In the genomic region with DNA sequence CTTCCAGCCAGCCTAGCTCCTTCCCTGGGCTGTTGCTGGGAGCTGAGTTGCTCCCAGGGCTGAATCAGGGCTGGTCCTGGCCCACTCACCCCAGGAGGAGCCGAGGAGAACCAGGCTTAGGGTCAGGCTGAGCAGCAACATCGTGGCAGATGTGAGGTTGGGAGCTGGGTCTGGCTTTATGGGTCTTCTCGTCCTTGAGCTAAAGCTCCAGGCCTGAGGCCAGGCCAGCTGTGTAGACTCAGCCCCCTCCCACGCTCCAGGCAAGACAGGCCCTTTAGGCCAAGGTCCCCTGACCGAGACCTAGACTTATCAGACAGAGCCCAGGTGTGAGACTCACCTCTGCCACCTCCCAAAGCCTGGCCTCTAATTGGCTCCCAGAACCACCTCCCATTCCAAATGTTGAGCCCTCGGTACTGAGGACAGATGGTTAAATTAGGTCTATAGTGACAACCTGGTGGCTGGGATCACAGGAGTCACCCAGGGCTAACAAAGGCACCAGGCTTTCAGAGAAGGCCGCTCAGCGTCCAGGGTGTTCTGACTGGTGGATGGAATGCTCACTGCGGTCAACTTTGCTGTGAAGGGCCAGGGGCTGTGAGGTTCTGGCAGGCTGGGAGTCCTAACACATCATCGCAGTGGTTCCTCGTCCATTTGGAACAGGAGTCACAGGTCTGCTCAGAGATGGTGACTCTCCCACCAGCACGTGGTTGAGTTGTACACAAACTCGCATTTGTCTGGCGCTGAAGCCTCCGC, we compare ENCODE assay signal across 13 cellular contexts. TPM values are rescaled to one million over a fixed set of nuclear protein-coding genes. Genes with fewer than 3 reads are reported as not detected.
A peak's percentile ranks its signal among the peaks of the same experiment; 100 is the strongest.
DNase-seq lines count a peak whose midpoint lies in the region; ATAC-seq and TF ChIP-seq lines count a peak whose summit lies in the region.
"Had no signal": no experiment of that assay in that cellular context is flagged by ENCODE, and none has a peak within 500 bp of the region (broad histone marks: within the 10 kb centered on the region; RNA-seq: fewer than 3 reads in every experiment).

A gene (minus strand): TSS at position 151 of the 750 bp plus-strand sequence. CDS start 10 bp downstream, at position 141.

- 25 to 48% methylated on average over 11 to 15 of the region's 15 CpGs for WGBS in body of pancreas, 2 donors

- peaks cover 7% of the 10 kb centered on the region; the same call in 1 of the 2 replicates for H3F3A ChIP-seq in GM23338 (replicated peaks; ENCODE audit: low read depth)

- no peak within 1 kb of the TSS for H3K27ac Mint-ChIP-seq in GM23338
- H3K27ac Mint-ChIP-seq in naive thymus-derived CD8-positive, alpha-beta T cell, result peak within 1 kb of the TSS in 7 of 10 donors; percentile 35 to 89 (median 56)
- no peak within 1 kb of the TSS for H3K27ac Mint-ChIP-seq in activated T-helper 2 cell treated with anti-CD3 and anti-CD28 coated beads, Interferon-gamma antibody, Interleukin-2, Interleukin-4, amounts not matched to agents 10 μg/mL and 5 μg/mL and 100 μg/mL, durations not matched to agents 14 hours and 24 hours and 36 hours
- H3K27ac Mint-ChIP-seq: mesothelial cell of epicardium had no signal

- H3K36me3 ChIP-seq in BLaER1 (peaks cover 81% of the 10 kb centered on the region), GM23338 (ENCODE audit: insufficient read depth) (no peaks in the 10 kb centered on the region), body of pancreas (replicated peaks in 1 of 2; ENCODE audit: insufficient read depth in 1 of 2, low read depth in 2 of 2) (no peaks in the 10 kb centered on the region)
- H3K36me3 ChIP-seq: SJCRH30 had no signal

- intact Hi-C loops in body of pancreas (cut with DNase I), result no loop called here
- intact Hi-C loops in activated T-helper 2 cell treated with anti-CD3 and anti-CD28 coated beads, Interferon-gamma antibody, Interleukin-2, Interleukin-4, amounts not matched to agents 10 μg/mL and 5 μg/mL and 100 μg/mL, durations not matched to agents 14 hours and 24 hours and 36 hours (cut with micrococcal nuclease), result loop anchor here (10.0 kb wide), 1 partner anchor 407 kb away; a partner anchor contains a TSS

- H3K9me3 Mint-ChIP-seq in GM23338, result 0 out of 3 replicates have a peak, but pooled peaks cover 2% of the 10 kb centered on the region
- H3K9me3 Mint-ChIP-seq in naive thymus-derived CD8-positive, alpha-beta T cell, result no peaks in the 10 kb centered on the region
- H3K9me3 Mint-ChIP-seq in activated T-helper 2 cell treated with anti-CD3 and anti-CD28 coated beads, Interferon-gamma antibody, Interleukin-2, Interleukin-4, amounts not matched to agents 10 μg/mL and 5 μg/mL and 100 μg/mL, durations not matched to agents 14 hours and 24 hours and 36 hours, result no peaks in the 10 kb centered on the region
- H3K9me3 Mint-ChIP-seq: mesothelial cell of epicardium had no signal

- POLR2A ChIA-PET in naive thymus-derived CD8-positive, alpha-beta T cell (lab: Charles Lee), result interaction anchor here (0.6 to 1.9 kb wide), 2 partner anchors 10 to 48 kb away, joined by 3 to 6 read pairs; no protein-coding TSS in a partner anchor

- peaks cover 15% of the 10 kb centered on the region for H3K4me1 Mint-ChIP-seq in GM23338
- peaks cover 20 to 32% (median 23%) of the 10 kb centered on the region in 4 donors for H3K4me1 Mint-ChIP-seq in naive thymus-derived CD8-positive, alpha-beta T cell
- H3K4me1 Mint-ChIP-seq in activated T-helper 2 cell treated with anti-CD3 and anti-CD28 coated beads, Interferon-gamma antibody, Interleukin-2, Interleukin-4, amounts not matched to agents 10 μg/mL and 5 μg/mL and 100 μg/mL, durations not matched to agents 14 hours and 24 hours and 36 hours (ENCODE audit: low read depth), result peaks cover 12% of the 10 kb centered on the region

- 0 out of 2 replicates have a peak, but pooled peaks cover 5% of the 10 kb centered on the region for H3K79me2 ChIP-seq in GM23338 (replicated peaks; ENCODE audit: insufficient read depth)

- H3K27me3 ChIP-seq in BLaER1 (no peaks in the 10 kb centered on the region), GM23338 (ENCODE audit: insufficient read depth) (no peaks in the 10 kb centered on the region), body of pancreas (no peaks in the 10 kb centered on the region)
- H3K27me3 ChIP-seq: right atrium auricular region, SJCRH30 had no signal

- peaks cover 65% of the 10 kb centered on the region for H4K20me1 ChIP-seq in BLaER1
- peaks cover 3% of the 10 kb centered on the region for H4K20me1 ChIP-seq in GM23338 (replicated peaks; ENCODE audit: insufficient read depth)

- H3K9ac ChIP-seq in BLaER1, result 0 out of 2 replicates have a peak within 1 kb of the TSS, but pooled peaks have one; percentile 10

- DNase-seq in GM23338 (ENCODE audit: low spot score) (peak; percentile 65), body of pancreas (peak; percentile 82 to 91 (median 90)), NCI-H1092 (lab: John Stamatoyannopoulos, UW) (no peak)
- no peak for DNase-seq in naive thymus-derived CD8-positive, alpha-beta T cell
- DNase-seq in activated T-helper 2 cell treated with anti-CD3 and anti-CD28 coated beads, Interferon-gamma antibody, Interleukin-2, Interleukin-4, amounts not matched to agents 10 μg/mL and 5 μg/mL and 100 μg/mL, durations not matched to agents 14 hours and 24 hours and 36 hours (ENCODE audit: low spot score), result no peak
- DNase-seq: activated effector memory CD4-positive, alpha-beta T cell treated with anti-CD3 and anti-CD28 coated beads, Interleukin-2, amount 50 U/mL, for 16 hours; SJCRH30 had no signal

- no peak within 1 kb of the TSS for H2AFZ ChIP-seq in GM23338

- TF ChIP-seq CTCF in GM23338 (conservative IDR thresholded peaks at IDR 0.05; ENCODE audit: low read depth in 2 of 2) (peak; percentile 25 to 27; a peak in 3 of 4 replicates), body of pancreas (IDR thresholded peaks at IDR 0.05) (peak in 4 of 7 experiments; percentile 40 to 61 (median 47))

- TF ChIP-seq POLR2A in body of pancreas (IDR thresholded peaks at IDR 0.05), result peak; percentile 75 to 96 (median 95)

- H3K4me2 ChIP-seq in BLaER1 (no peak within 1 kb of the TSS), GM23338 (no peak within 1 kb of the TSS)

- H3K36me3 Mint-ChIP-seq in GM23338 (ENCODE audit: low read depth), result peaks cover 15% of the 10 kb centered on the region; the same call in 2 of the 3 replicates
- H3K36me3 Mint-ChIP-seq in naive thymus-derived CD8-positive, alpha-beta T cell, result peaks cover 4 to 40% (median 5%) of the 10 kb centered on the region in 3 donors
- peaks cover 65% of the 10 kb centered on the region for H3K36me3 Mint-ChIP-seq in activated T-helper 2 cell treated with anti-CD3 and anti-CD28 coated beads, Interferon-gamma antibody, Interleukin-2, Interleukin-4, amounts not matched to agents 10 μg/mL and 5 μg/mL and 100 μg/mL, durations not matched to agents 14 hours and 24 hours and 36 hours (ENCODE audit: low read depth)

- ATAC-seq in GM23338, result no peak
- ATAC-seq in body of pancreas, result peak; percentile 31
- ATAC-seq in naive thymus-derived CD8-positive, alpha-beta T cell, result no peak
- ATAC-seq in HG02571 (IDR thresholded peaks at IDR 0.05; ENCODE audit: unreplicated experiment), result no peak

- H3K4me1 ChIP-seq in BLaER1 (peaks cover 46% of the 10 kb centered on the region), GM23338 (ENCODE audit: insufficient read depth) (peaks cover 10% of the 10 kb centered on the region; the same call in 1 of the 2 replicates), body of pancreas (peaks cover 77% of the 10 kb centered on the region)

- H3K4me3 ChIP-seq in BLaER1, result no peak within 1 kb of the TSS
- no peak within 1 kb of the TSS for H3K4me3 ChIP-seq in GM23338
- peak within 1 kb of the TSS in 1 of 2 donors; percentile 16 for H3K4me3 ChIP-seq in body of pancreas
- H3K4me3 ChIP-seq: right atrium auricular region, SJCRH30 had no signal

- H3K27me3 Mint-ChIP-seq in GM23338 (ENCODE audit: insufficient read depth, low read depth, poor library complexity), result peaks cover 33% of the 10 kb centered on the region
- H3K27me3 Mint-ChIP-seq in naive thymus-derived CD8-positive, alpha-beta T cell, result no peaks in the 10 kb centered on the region
- no peaks in the 10 kb centered on the region for H3K27me3 Mint-ChIP-seq in activated T-helper 2 cell treated with anti-CD3 and anti-CD28 coated beads, Interferon-gamma antibody, Interleukin-2, Interleukin-4, amounts not matched to agents 10 μg/mL and 5 μg/mL and 100 μg/mL, durations not matched to agents 14 hours and 24 hours and 36 hours (ENCODE audit: low read depth)

- H3K27ac ChIP-seq in BLaER1 (no peak within 1 kb of the TSS), GM23338 (ENCODE audit: low read depth) (no peak within 1 kb of the TSS), body of pancreas (peak within 1 kb of the TSS; percentile 78 to 82 (median 80))
- H3K27ac ChIP-seq: HL-60, right atrium auricular region, SJCRH30 had no signal

- H3K9me2 ChIP-seq in GM23338 (ENCODE audit: insufficient read depth), result no peaks in the 10 kb centered on the region

- no peak within 1 kb of the TSS for H3K4me3 Mint-ChIP-seq in GM23338
- H3K4me3 Mint-ChIP-seq in naive thymus-derived CD8-positive, alpha-beta T cell, result no peak within 1 kb of the TSS
- H3K4me3 Mint-ChIP-seq in activated T-helper 2 cell treated with anti-CD3 and anti-CD28 coated beads, Interferon-gamma antibody, Interleukin-2, Interleukin-4, amounts not matched to agents 10 μg/mL and 5 μg/mL and 100 μg/mL, durations not matched to agents 14 hours and 24 hours and 36 hours (ENCODE audit: low read depth), result no peak within 1 kb of the TSS
- H3K4me3 Mint-ChIP-seq: mesothelial cell of epicardium had no signal

- H3K9me3 ChIP-seq in BLaER1 (no peaks in the 10 kb centered on the region), body of pancreas (no peaks in the 10 kb centered on the region)
- H3K9me3 ChIP-seq: right atrium auricular region, SJCRH30 had no signal

TF ChIP-seq in GM23338, 12 proteins besides CTCF, POLR2A, EP300 and RAD21 (continues in another document):
- TF ChIP-seq POLR2AphosphoS5 (IDR thresholded peaks at IDR 0.05; ENCODE audit: low read depth), result no peak
- TF ChIP-seq NANOG (IDR thresholded peaks at IDR 0.05; ENCODE audit: borderline replicate concordance), result no peak

RNA-seq across cellular contexts. Expression of the gene that starts here (rescaled TPM):
- 1.6 and 8.0 TPM in 2 replicates for total RNA-seq in GM23338 (2014; rRNA removed; shearing (Covaris generic))
- 12.8 and 13.0 TPM in 2 replicates for polyA plus RNA-seq in GM23338 (2016; fragmentation: Nextera tagmentation; extraction: Ambion mirVana)
- 1,000 to 10,000 TPM in 1 of 2 donors, 100 to 1,000 TPM in 1; 286 to 1,726 TPM for total RNA-seq in body of pancreas
- 10 to 100 TPM; 10.5 to 12.6 TPM for total RNA-seq in naive thymus-derived CD8-positive, alpha-beta T cell
- 1 to 10 TPM; 2.2 to 2.8 (median 2.8) TPM for polyA plus RNA-seq in naive thymus-derived CD8-positive, alpha-beta T cell
- total RNA-seq in activated T-helper 2 cell treated with anti-CD3 and anti-CD28 coated beads, Interferon-gamma antibody, Interleukin-2, Interleukin-4, amounts not matched to agents 10 μg/mL and 5 μg/mL and 100 μg/mL, durations not matched to agents 14 hours and 24 hours and 36 hours, result 5.6 and 6.0 TPM in 2 replicates
- total RNA-seq: M059J had no signal

Comparison
In these comparisons a context has a peak if more than half of its experiments do, and no peak if none do; other contexts are left out.
1. RNA of the gene that starts here (total RNA-seq): 286 to 1,726 TPM in body of pancreas; 10.5 to 12.6 TPM in naive thymus-derived CD8-positive, alpha-beta T cell, 5.6 to 6.0 TPM in activated T-helper 2 cell treated with anti-CD3 and anti-CD28 coated beads, Interferon-gamma antibody, Interleukin-2, Interleukin-4, amounts not matched to agents 10 μg/mL and 5 μg/mL and 100 μg/mL, durations not matched to agents 14 hours and 24 hours and 36 hours and 1.6 to 8.0 TPM in GM23338; every median in the first group is over 10 times any median in the second.
2. H3K27ac ChIP-seq: peak in body of pancreas (4 of 4); none in BLaER1 (single experiment) and GM23338 (single experiment).
3. DNase-seq: peak in GM23338 (single experiment) and body of pancreas (4 of 4); none in naive thymus-derived CD8-positive, alpha-beta T cell (0 of 10), NCI-H1092 (single experiment) and activated T-helper 2 cell treated with anti-CD3 and anti-CD28 coated beads, Interferon-gamma antibody, Interleukin-2, Interleukin-4, amounts not matched to agents 10 μg/mL and 5 μg/mL and 100 μg/mL, durations not matched to agents 14 hours and 24 hours and 36 hours (single experiment).
4. H3K27ac Mint-ChIP-seq: peak in naive thymus-derived CD8-positive, alpha-beta T cell (7 of 10); none in GM23338 (single experiment) and activated T-helper 2 cell treated with anti-CD3 and anti-CD28 coated beads, Interferon-gamma antibody, Interleukin-2, Interleukin-4, amounts not matched to agents 10 μg/mL and 5 μg/mL and 100 μg/mL, durations not matched to agents 14 hours and 24 hours and 36 hours (single experiment).